ENCODE assay signal across 19 cellular contexts in genomic region chr5:136015966-136016365, GRCh38. TPM values are rescaled to one million over a fixed set of nuclear protein-coding genes. Genes with fewer than 3 reads are reported as not detected.
A peak's percentile ranks its signal among the peaks of the same experiment; 100 is the strongest.
DNase-seq lines count a peak whose midpoint lies in the region; ATAC-seq, FAIRE-seq and TF ChIP-seq lines count a peak whose summit lies in the region.
"Had no signal": no experiment of that assay in that cellular context is flagged by ENCODE, and none has a peak within 500 bp of the region (broad histone marks: within the 10 kb centered on the region; RNA-seq: fewer than 3 reads in every experiment).

No MANE protein-coding gene starts in this region.

- H4K20me1 ChIP-seq in GM23248 (ENCODE audit: insufficient read depth) (no peaks in the 10 kb centered on the region), astrocyte (ENCODE audit: insufficient read depth, low read length) (no peaks in the 10 kb centered on the region)

- DNase-seq in GM23248 = no peak
- DNase-seq in astrocyte (ENCODE audit: low read depth) = no peak
- no peak for DNase-seq in gastrocnemius medialis
- no peak for DNase-seq in HUDEP-2 (lab: John Stamatoyannopoulos, UW; ENCODE audit: unreplicated experiment in 76 of 76)
- DNase-seq in activated CD4-positive, CD25-positive, alpha-beta regulatory T cell treated with anti-CD3 and anti-CD28 coated beads, Interleukin-2, amount 50 U/mL, for 72 hours = no peak
- DNase-seq: GOT3, KBM-7, NCI-H187, NCI-H2107, NCI-H510A, NCI-H748 treated with DMSO at 0.1 percent for 48 hours, OCI-M1, SJCRH30, SW 1271 had no signal

- H3K27ac ChIP-seq in GM23248 = peak overlapping the region; percentile 100
- peak overlapping the region; percentile 99 for H3K27ac ChIP-seq in astrocyte (ENCODE audit: low read depth, low read length)
- H3K27ac ChIP-seq in muscle layer of colon (ENCODE audit: low read depth, low read length) = peak overlapping the region; percentile 56
- no peak overlapping the region for H3K27ac ChIP-seq in gastrocnemius medialis
- H3K27ac ChIP-seq: SJCRH30 had no signal

- H3K27me3 ChIP-seq in GM23248 (replicated peaks; ENCODE audit: insufficient read depth) = no peaks in the 10 kb centered on the region
- H3K27me3 ChIP-seq in astrocyte (ENCODE audit: insufficient read depth, low read length) = no peaks in the 10 kb centered on the region
- H3K27me3 ChIP-seq in muscle layer of colon (ENCODE audit: control insufficient read depth in 1 of 2, insufficient read depth in 2 of 2, low read length in 2 of 2) = no peaks in the 10 kb centered on the region
- H3K27me3 ChIP-seq in gastrocnemius medialis = no peaks in the 10 kb centered on the region
- H3K27me3 ChIP-seq: SJCRH30 had no signal

- WGBS in GM23248 (ENCODE audit: low coverage in 1 of 2, low lambda C conversion rate in 2 of 2, missing lambda C conversion rate in 2 of 2), 2 experiments = 88 to 93% methylated on average over 1 of the region's 1 CpG

- TF ChIP-seq POLR2A in gastrocnemius medialis (IDR thresholded peaks at IDR 0.05) = no peak

- H3K36me3 Mint-ChIP-seq in astrocyte (ENCODE audit: low read depth, unreplicated experiment) = peaks cover 1% of the 10 kb centered on the region

- H3K9me2 ChIP-seq in GM23248 (ENCODE audit: insufficient read depth) = no peaks in the 10 kb centered on the region

- H3K9ac ChIP-seq in GM23248 = no peak overlapping the region
- H3K9ac ChIP-seq in astrocyte (ENCODE audit: low read length) = peak overlapping the region; percentile 35
- H3K9ac ChIP-seq in muscle layer of colon (ENCODE audit: low read length) = no peak overlapping the region

- H3K9me3 ChIP-seq in GM23248 (ENCODE audit: low read depth) (no peaks in the 10 kb centered on the region), astrocyte (ENCODE audit: insufficient read depth, low read depth, low read length) (no peaks in the 10 kb centered on the region), muscle layer of colon (ENCODE audit: low read length) (no peaks in the 10 kb centered on the region), gastrocnemius medialis (no peaks in the 10 kb centered on the region)

- no peak overlapping the region for H3K4me3 Mint-ChIP-seq in astrocyte (ENCODE audit: unreplicated experiment)
- H3K4me3 Mint-ChIP-seq: CD14-positive monocyte had no signal

- ATAC-seq in gastrocnemius medialis = no peak
- no peak for ATAC-seq in HG02938 (IDR thresholded peaks at IDR 0.05; ENCODE audit: unreplicated experiment)
- ATAC-seq: GM12878, HCT116 had no signal

- H3K27me3 Mint-ChIP-seq in astrocyte (ENCODE audit: low read depth, unreplicated experiment) = no peaks in the 10 kb centered on the region

- intact Hi-C loops in gastrocnemius medialis (cut with DNase I; ENCODE audit: low total_unique reads) = no loop called here

- H2AFZ ChIP-seq in GM23248 (no peak overlapping the region), astrocyte (ENCODE audit: low read depth, low read length) (no peak overlapping the region)

- peaks cover 84% of the 10 kb centered on the region for H3K4me1 Mint-ChIP-seq in astrocyte (ENCODE audit: low read depth, unreplicated experiment)

- H3K79me2 ChIP-seq in GM23248 (ENCODE audit: insufficient read depth) = no peaks in the 10 kb centered on the region
- H3K79me2 ChIP-seq in astrocyte (ENCODE audit: insufficient read depth, low read length) = no peaks in the 10 kb centered on the region

- peak overlapping the region; percentile 36 for H3K4me2 ChIP-seq in GM23248 (ENCODE audit: unreplicated experiment)
- no peak overlapping the region for H3K4me2 ChIP-seq in astrocyte (ENCODE audit: low read length)

- H3K4me3 ChIP-seq in GM23248 (no peak overlapping the region), astrocyte (ENCODE audit: insufficient read depth, low read depth, low read length) (no peak overlapping the region), muscle layer of colon (ENCODE audit: low read depth in 1 of 2, low read length in 2 of 2) (peak overlapping the region in 1 of 2 donors; percentile 3), gastrocnemius medialis (no peak overlapping the region)
- H3K4me3 ChIP-seq: GM12878, SJCRH30 had no signal

- H3K27ac Mint-ChIP-seq in astrocyte (ENCODE audit: unreplicated experiment) = peak overlapping the region; percentile 72

- no peaks in the 10 kb centered on the region for H3K36me3 ChIP-seq in GM23248 (ENCODE audit: low read depth)
- no peaks in the 10 kb centered on the region for H3K36me3 ChIP-seq in astrocyte (ENCODE audit: insufficient read depth, low read length)
- H3K36me3 ChIP-seq in muscle layer of colon (ENCODE audit: insufficient read depth, low read length) = no peaks in the 10 kb centered on the region
- no peaks in the 10 kb centered on the region for H3K36me3 ChIP-seq in gastrocnemius medialis
- H3K36me3 ChIP-seq: SJCRH30 had no signal

- no peak for FAIRE-seq in astrocyte (lab: Jason Lieb, UNC)
- FAIRE-seq: GM12878 had no signal

- no peak for TF ChIP-seq CTCF in astrocyte (IDR thresholded peaks at IDR 0.05; ENCODE audit: insufficient read depth, low read depth, low read length)
- TF ChIP-seq CTCF in gastrocnemius medialis (IDR thresholded peaks at IDR 0.05 in 4 of 5, conservative IDR thresholded peaks at IDR 0.05 in 1 of 5) = no peak

- in situ Hi-C loops in GM23248 (cut with MboI) (no loop called here), gastrocnemius medialis (cut with MboI; ENCODE audit: low sequenced_read_pairs in 4 of 4) (no loop called here)

- H3K9me3 Mint-ChIP-seq in astrocyte (ENCODE audit: unreplicated experiment) = peaks cover 11% of the 10 kb centered on the region

- H3K4me1 ChIP-seq in GM23248 (ENCODE audit: insufficient read depth) (peaks cover 96% of the 10 kb centered on the region), astrocyte (ENCODE audit: insufficient read depth, low read length) (peaks cover 78% of the 10 kb centered on the region), muscle layer of colon (ENCODE audit: insufficient read depth, low read length) (peaks cover 69% of the 10 kb centered on the region), gastrocnemius medialis (peaks cover 12 to 17% of the 10 kb centered on the region in 2 donors)

- H3F3A ChIP-seq in GM23248 (ENCODE audit: insufficient read depth) = peaks cover 95% of the 10 kb centered on the region

RNA-seq across cellular contexts. Expression of gene TGFBI, which starts 12.8 kb away (rescaled TPM):
- 7,109 and 7,351 TPM in 2 replicates for total RNA-seq in GM23248 (2014; rRNA removed; shearing (Covaris generic))
- 7,159 and 7,358 TPM in 2 replicates for polyA plus RNA-seq in GM23248 (2016; fragmentation: Nextera tagmentation; extraction: Ambion mirVana)
- 1,145 and 1,862 TPM in 2 replicates for total RNA-seq in astrocyte
- total RNA-seq in gastrocnemius medialis = 10 to 100 TPM; 38.4 to 48.0 (median 40.0) TPM

Comparison
In these comparisons a context has a peak if more than half of its experiments do, and no peak if none do; other contexts are left out.
1. H3K27ac ChIP-seq: peak in GM23248 (single experiment), astrocyte (single experiment) and muscle layer of colon (single experiment); none in gastrocnemius medialis (0 of 4).
2. RNA of gene TGFBI, which starts 12.8 kb away (total RNA-seq): 7,109 to 7,351 TPM in GM23248 and 1,145 to 1,862 TPM in astrocyte; 38.4 to 48.0 TPM in gastrocnemius medialis; every median in the first group is over 10 times any median in the second.